1 cellular context compared by ENCODE assay signal in genomic region chr17:63600569-63601438, GRCh38.
TF ChIP-seq lines count a peak whose summit lies in the region.

TSS of gene TACO1 (plus strand) at chr17:63600895. CDS start at chr17:63601084, 189 bp downstream.

TF ChIP-seq in GM12878, 131 proteins besides CTCF, POLR2A, EP300 and RAD21 (continued from another document):
- peak; percentile 88 for TF ChIP-seq E2F8 (IDR thresholded peaks at IDR 0.05; ENCODE audit: low read depth, partially characterized antibody)
- no peak for TF ChIP-seq SMAD1 (IDR thresholded peaks at IDR 0.05; ENCODE audit: low read depth, partially characterized antibody)
- TF ChIP-seq LARP7 (IDR thresholded peaks at IDR 0.05): no peak; the same call in 1 of the 2 replicates
- TF ChIP-seq CBX3 (IDR thresholded peaks at IDR 0.05; ENCODE audit: borderline replicate concordance, low read depth): no peak
- TF ChIP-seq RB1 (IDR thresholded peaks at IDR 0.05; ENCODE audit: borderline replicate concordance): peak; percentile 92; the same call in 1 of the 2 replicates
